In genomic region chr9:137967280-137967943, GRCh38 we compare ENCODE assay signal across 24 cellular contexts.
DNase-seq lines count a peak whose midpoint lies in the region; ATAC-seq and TF ChIP-seq lines count a peak whose summit lies in the region.
"Had no signal": no experiment of that assay in that cellular context is flagged by ENCODE, and none has a peak within 500 bp of the region (broad histone marks: within the 10 kb centered on the region; RNA-seq: fewer than 3 reads in every experiment).

No MANE protein-coding gene starts in this region.

- H3K9ac ChIP-seq in neuronal stem cell (ENCODE audit: low read depth, low read length, poor library complexity), result peak overlapping the region; percentile 2
- H3K9ac ChIP-seq: KMS-11 had no signal

- H3K9me3 ChIP-seq in neuronal stem cell (replicated peaks in 1 of 2; ENCODE audit: control insufficient read depth in 2 of 2, insufficient read depth in 1 of 2, low read depth in 1 of 2, low read length in 2 of 2), result peaks cover 0 to 6% of the 10 kb centered on the region in 2 donors
- peaks cover 0 to 10% (median 0%) of the 10 kb centered on the region in 8 donors for H3K9me3 ChIP-seq in spleen
- H3K9me3 ChIP-seq: A549, BE2C, HAP-1 had no signal

- no peak overlapping the region for H3K4ac ChIP-seq in neuronal stem cell (ENCODE audit: low read length)

- intact Hi-C loops in cardiac septum (cut with DNase I) (no loop called here), Right ventricle myocardium superior (cut with DNase I) (no loop called here), spleen (cut with DNase I; ENCODE audit: low total_unique reads) (no loop called here)

- no peak overlapping the region for H4K8ac ChIP-seq in neuronal stem cell (ENCODE audit: low read depth, low read length)

- H2AFZ ChIP-seq in neuronal stem cell (ENCODE audit: low read length), result peak overlapping the region; percentile 77

- ATAC-seq in Right ventricle myocardium superior (ENCODE audit: poor library complexity), result no peak
- ATAC-seq in HG03095 (IDR thresholded peaks at IDR 0.05; ENCODE audit: unreplicated experiment), result no peak
- ATAC-seq: Panc1 had no signal

- H3K14ac ChIP-seq in neuronal stem cell (ENCODE audit: low read length), result no peak overlapping the region

- H2BK12ac ChIP-seq in neuronal stem cell (ENCODE audit: low read length), result no peak overlapping the region

- POLR2A ChIA-PET in GM10248 (lab: Yijun Ruan, JAX), result no interaction called here

- no peaks in the 10 kb centered on the region for H3K79me1 ChIP-seq in neuronal stem cell (ENCODE audit: low read depth, low read length)

- H2BK5ac ChIP-seq in neuronal stem cell (ENCODE audit: low read length), result no peak overlapping the region

- no peak overlapping the region for H4K91ac ChIP-seq in neuronal stem cell (ENCODE audit: low read depth, low read length, poor library complexity)

- H2BK15ac ChIP-seq in neuronal stem cell (ENCODE audit: low read length), result no peak overlapping the region

- H2BK120ac ChIP-seq in neuronal stem cell (ENCODE audit: low read depth, low read length), result no peak overlapping the region

- H3K27me3 ChIP-seq in neuronal stem cell (ENCODE audit: control insufficient read depth in 3 of 3, insufficient read depth in 3 of 3, low read depth in 1 of 3, low read length in 3 of 3), result no peaks in the 10 kb centered on the region
- H3K27me3 ChIP-seq in spleen (replicated peaks in 1 of 7), result peaks cover 0 to 46% (median 0%) of the 10 kb centered on the region in 7 donors
- H3K27me3 ChIP-seq: BE2C had no signal

- no peak overlapping the region for H3K4me3 ChIP-seq in neuronal stem cell (ENCODE audit: low read length in 2 of 2)
- H3K4me3 ChIP-seq in spleen, result no peak overlapping the region
- H3K4me3 ChIP-seq: A549, HAP-1, SJCRH30 had no signal

- peak; percentile 46 for DNase-seq in cardiac septum (ENCODE audit: low spot score)
- no peak for DNase-seq in Right ventricle myocardium superior
- peak; percentile 22 for DNase-seq in islet precursor cell
- no peak for DNase-seq in neuronal stem cell (ENCODE audit: low spot score)
- peak; percentile 28 for DNase-seq in spleen
- no peak for DNase-seq in foreskin melanocyte
- no peak for DNase-seq in GM10248 (ENCODE audit: extremely low spot score)
- DNase-seq: BE2C; DMS53; GDM1; IMR-90; NCI-H1105; NCI-H146; NCI-H2029; NCI-H226; NCI-H510A treated with DMSO at 0.1 percent for 48 hours; NCI-H774; NK-92 treated with Interleukin-12 subunit alpha and Interleukin-12 subunit beta, amount 100 ng/mL, for 24 hours; SJCRH30 had no signal

- peaks cover 4 to 14% of the 10 kb centered on the region in 2 donors for H3K4me1 ChIP-seq in neuronal stem cell (ENCODE audit: control insufficient read depth in 2 of 2, insufficient read depth in 1 of 2, low read depth in 1 of 2, low read length in 2 of 2)
- H3K4me1 ChIP-seq in spleen, result no peaks in the 10 kb centered on the region
- H3K4me1 ChIP-seq: A549, BE2C, HAP-1, SJCRH30 had no signal

- H3K36me3 ChIP-seq in neuronal stem cell (replicated peaks in 1 of 2; ENCODE audit: control insufficient read depth in 2 of 2, insufficient read depth in 2 of 2, low read length in 2 of 2) (no peaks in the 10 kb centered on the region), spleen (no peaks in the 10 kb centered on the region)
- H3K36me3 ChIP-seq: BE2C, HAP-1, SJCRH30 had no signal

- no peak for TF ChIP-seq CTCF in spleen (IDR thresholded peaks at IDR 0.05 in 8 of 11, conservative IDR thresholded peaks at IDR 0.05 in 3 of 11)
- TF ChIP-seq CTCF in GM10248 (IDR thresholded peaks at IDR 0.05; ENCODE audit: control extremely low read depth, extremely low read depth, low read depth, missing control alignments), result no peak

- CTCF ChIA-PET in GM10248 (lab: Yijun Ruan, JAX), result no interaction called here

- H3K27ac ChIP-seq in neuronal stem cell (replicated peaks; ENCODE audit: low read length) (no peak overlapping the region), spleen (no peak overlapping the region)
- H3K27ac ChIP-seq: A549, KMS-11, SJCRH30 had no signal

- TF ChIP-seq POLR2A in spleen (IDR thresholded peaks at IDR 0.05), result no peak

- no peak overlapping the region for H3K18ac ChIP-seq in neuronal stem cell (ENCODE audit: low read length)

- no peak overlapping the region for H2AK5ac ChIP-seq in neuronal stem cell (ENCODE audit: low read depth, low read length)

- WGBS in neuronal stem cell (ENCODE audit: extremely low coverage in 2 of 2, insufficient read length in 2 of 2, insufficient replicate concordance in 1 of 2), 2 donors, result no CpG with 5 or more reads among the region's 17 CpGs
- 59 to 78% (median 74%) methylated on average over 17 of the region's 17 CpGs for WGBS in spleen, 5 donors

- H3K23ac ChIP-seq in neuronal stem cell (ENCODE audit: low read depth, low read length, poor library complexity), result no peak overlapping the region

- no peak overlapping the region for H3K4me2 ChIP-seq in neuronal stem cell (ENCODE audit: insufficient read depth, low read length, poor library complexity, severe bottlenecking)
- H3K4me2 ChIP-seq: A549, KMS-11 had no signal

Comparison
In these comparisons a context has a peak if more than half of its experiments do, and no peak if none do; other contexts are left out.
1. DNase-seq: peak in cardiac septum (single experiment), islet precursor cell (single experiment) and spleen (single experiment); none in Right ventricle myocardium superior (single experiment), neuronal stem cell (single experiment), foreskin melanocyte (single experiment) and GM10248 (single experiment).